In the genomic region with DNA sequence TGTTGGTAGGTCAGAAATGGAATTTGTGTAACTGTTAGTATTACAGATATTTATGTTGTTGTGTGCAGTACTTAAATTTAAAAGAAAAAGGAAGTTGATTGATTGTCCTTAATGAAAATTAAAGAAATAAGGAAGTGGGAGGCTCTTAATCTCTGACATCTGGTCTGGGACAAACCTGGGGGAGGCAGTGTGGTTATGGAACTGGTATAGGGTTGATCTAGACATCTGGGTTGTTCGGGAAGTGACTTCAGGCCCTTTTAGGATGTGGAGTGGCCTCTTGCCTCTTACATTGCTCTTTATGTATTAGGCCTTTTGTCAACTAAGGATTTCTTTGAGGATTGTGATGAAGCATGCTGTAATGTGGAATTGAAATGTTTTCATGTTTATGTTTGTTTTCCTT, we compare ENCODE assay signal across 9 cellular contexts. TPM values are rescaled to one million over a fixed set of nuclear protein-coding genes. Genes with fewer than 3 reads are reported as not detected.
DNase-seq lines count a peak whose midpoint lies in the region; ATAC-seq, FAIRE-seq and TF ChIP-seq lines count a peak whose summit lies in the region.
"Not testable (repeated sequence)": the region's sequence is repeated elsewhere in the genome, so short reads cannot be mapped to it uniquely, and the experiment has no call there.
"Had no signal": no experiment of that assay in that cellular context is flagged by ENCODE, and none has a peak within 500 bp of the region (broad histone marks: within the 10 kb centered on the region; RNA-seq: fewer than 3 reads in every experiment).

No MANE protein-coding gene starts in this region.

- H3K4me2 ChIP-seq in KMS-11 = peak overlapping the region; percentile 52
- H3K4me2 ChIP-seq in K562 (ENCODE audit: insufficient read depth, low read length) = not testable (repeated sequence)

- not testable (repeated sequence) for DNase-seq in K562 (ENCODE audit: extremely low read depth in 1 of 4, low spot score in 3 of 4); left ventricle myocardium superior; naive B cell; upper lobe of right lung

- in situ Hi-C loops in K562 (cut with MboI) = not testable (repeated sequence)

- not testable (repeated sequence) for H3K27ac Mint-ChIP-seq in naive B cell

- not testable (repeated sequence) for H3K36me3 ChIP-seq in KMS-11 (ENCODE audit: insufficient read depth); K562 (ENCODE audit: control insufficient read depth, insufficient read depth, low read length); upper lobe of right lung

- H3K9me1 ChIP-seq in K562 (ENCODE audit: control insufficient read depth, insufficient read depth, low read length) = not testable (repeated sequence)

- TF ChIP-seq RAD21 in K562 (CRISPR knock-in tag; conservative IDR thresholded peaks at IDR 0.05 in 1 of 2, IDR thresholded peaks at IDR 0.05 in 1 of 2) = not testable (repeated sequence)

- H3K4me1 ChIP-seq in KMS-11 (ENCODE audit: low read depth, poor library complexity, severe bottlenecking) = peaks cover 27% of the 10 kb centered on the region
- H3K4me1 ChIP-seq in K562 (replicated peaks in 1 of 2; ENCODE audit: control insufficient read depth in 2 of 2, insufficient read depth in 2 of 2, low read length in 2 of 2); upper lobe of right lung: not testable (repeated sequence)

- not testable (repeated sequence) for H3K9me3 Mint-ChIP-seq in naive B cell

- FAIRE-seq in K562 (lab: Jason Lieb, UNC) = not testable (repeated sequence)

- H3K27me3 Mint-ChIP-seq in naive B cell = not testable (repeated sequence)

- H3K4me1 Mint-ChIP-seq in naive B cell = not testable (repeated sequence)

- not testable (repeated sequence) for TF ChIP-seq EP300 in K562 (IDR thresholded peaks at IDR 0.05; ENCODE audit: low read length)

- CTCF ChIA-PET in K562 (lab: Yijun Ruan, JAX; ENCODE audit: low intra/inter-chr PET ratio) = not testable (repeated sequence)

- H3K36me3 Mint-ChIP-seq in naive B cell = not testable (repeated sequence)

- peak overlapping the region; percentile 38; the same call in 1 of the 2 replicates for H3K27ac ChIP-seq in KMS-11
- H3K27ac ChIP-seq in K562 (ENCODE audit: extremely low read depth, low read depth, low read length); upper lobe of right lung: not testable (repeated sequence)

- not testable (repeated sequence) for H3K4me3 ChIP-seq in KMS-11 (IDR thresholded peaks at IDR 0.05; ENCODE audit: insufficient read depth, low read depth, low read length); K562; upper lobe of right lung

- POLR2A ChIA-PET in K562 (lab: Yijun Ruan, JAX) = not testable (repeated sequence)

- H3K9me3 ChIP-seq in K562 (replicated peaks; ENCODE audit: control insufficient read depth, insufficient read depth, low read depth, low read length); upper lobe of right lung: not testable (repeated sequence)

- H3K4me3 Mint-ChIP-seq in naive B cell = not testable (repeated sequence)

- WGBS in K562 (ENCODE audit: insufficient coverage, low coverage, missing lambda C conversion rate) = no CpG with 5 or more reads among the region's 1 CpG

- not testable (repeated sequence) for H2AFZ ChIP-seq in KMS-11 (ENCODE audit: low read depth); K562 (ENCODE audit: low read depth, low read length)

- H4K20me1 ChIP-seq in KMS-11 (ENCODE audit: insufficient read depth); K562 (replicated peaks; ENCODE audit: control insufficient read depth, insufficient read depth, low read length): not testable (repeated sequence)

- not testable (repeated sequence) for H3K27me3 ChIP-seq in KMS-11 (ENCODE audit: insufficient read depth, low read depth); K562 (ENCODE audit: control insufficient read depth in 2 of 2, insufficient read depth in 2 of 2, low read length in 2 of 2); upper lobe of right lung

- ATAC-seq in K562 (peak; percentile 79), left ventricle myocardium superior (peak; percentile 55), naive B cell (ENCODE audit: low read depth in 2 of 2) (peak; percentile 65 to 72), upper lobe of right lung (peak; percentile 82)

- not testable (repeated sequence) for H3K9ac ChIP-seq in KMS-11; K562 (ENCODE audit: insufficient read depth in 1 of 2, low read depth in 2 of 2, low read length in 2 of 2)

- not testable (repeated sequence) for TF ChIP-seq POLR2A in K562 (conservative IDR thresholded peaks at IDR 0.05)

- intact Hi-C loops in K562 (cut with micrococcal nuclease); left ventricle myocardium superior (cut with micrococcal nuclease); upper lobe of right lung (cut with DNase I): not testable (repeated sequence)

- TF ChIP-seq CTCF in KMS-11 (conservative IDR thresholded peaks at IDR 0.05; ENCODE audit: low read depth, low read length); K562 (IDR thresholded peaks at IDR 0.05 in 2 of 3, conservative IDR thresholded peaks at IDR 0.05 in 1 of 3; ENCODE audit: insufficient read depth in 2 of 3, low read depth in 1 of 3, low read length in 3 of 3); upper lobe of right lung (IDR thresholded peaks at IDR 0.05): not testable (repeated sequence)

- peaks cover 16% of the 10 kb centered on the region for H3K79me2 ChIP-seq in KMS-11 (ENCODE audit: insufficient read depth, low read depth)
- not testable (repeated sequence) for H3K79me2 ChIP-seq in K562 (ENCODE audit: control insufficient read depth, insufficient read depth, low read length)

- not testable (repeated sequence) for BruUV-seq in K562 (replicated peaks; lab: Mats Ljungman, UMichigan)

RNA-seq across cellular contexts. Expression of gene FAM72C, which starts 16.1 kb away (rescaled TPM):
- total RNA-seq in K562 (2011; cell fraction: chromatin; rRNA removed; ENCODE audit: low replicate concordance) = 4.3 and 10.5 TPM in 2 replicates
- total RNA-seq in K562 (2011; cell fraction: nucleolus; rRNA removed) = 2.3 and 5.1 TPM in 2 replicates
- total RNA-seq in K562 (2011; cell fraction: nucleoplasm; rRNA removed) = 8.2 and 10.0 TPM in 2 replicates
- total RNA-seq in K562 (2014; rRNA removed) (12.7 and 15.7 TPM in 2 replicates), K562 (2014; rRNA removed; fragmentation: Illumina TruSeq; extraction: Trizol) (19.6 and 22.3 TPM in 2 replicates), K562 (2015; rRNA removed; fragmentation: Illumina TruSeq; extraction: Trizol) (17.0 and 17.1 TPM in 2 replicates), K562 (2021) (15.5 and 20.7 TPM in 2 replicates), left ventricle myocardium superior (not detected), upper lobe of right lung (not detected)
- polyA plus RNA-seq in K562 (2011; rRNA removed) (26.6 and 33.1 TPM in 2 replicates), K562 (2014; fragmentation: Illumina TruSeq; extraction: Trizol) (29.4 and 43.5 TPM in 2 replicates), K562 (2014; fragmentation: Nextera tagmentation; extraction: Ambion mirVana) (1 to 10 TPM; 4.5 to 6.6 TPM), K562 (2014; rRNA removed) (21.2 and 30.6 TPM in 2 replicates), naive B cell (ENCODE audit: low read depth in 6 of 6) (under 1 TPM in 1 of 6 donors, not detected in 5; 0.20 TPM)
- polyA plus RNA-seq in K562 (2011; cell fraction: cytosol; rRNA removed) = 6.8 and 14.5 TPM in 2 replicates
- polyA plus RNA-seq in K562 (2011; cell fraction: nucleus; rRNA removed) = 10.9 and 16.2 TPM in 2 replicates
- polyA plus RNA-seq in K562 (2012) = 17.2 and 17.4 TPM in 2 replicates
- 14.0 and 19.5 TPM in 2 replicates for polyA minus RNA-seq in K562 (2011; rRNA and poly(A)+ RNA removed)
- 5.1 and 11.2 TPM in 2 replicates for polyA minus RNA-seq in K562 (2011; cell fraction: cytosol; rRNA and poly(A)+ RNA removed)
- polyA minus RNA-seq in K562 (2011; cell fraction: nucleus; rRNA and poly(A)+ RNA removed) = 1.9 and 3.8 TPM in 2 replicates
- total RNA-seq: B cell; Caco-2; CD4-positive, alpha-beta T cell; CD8-positive, alpha-beta T cell had no signal
